ENCODE assay signal across 20 cellular contexts in genomic region chr2:70828115-70828514, GRCh38. TPM values are rescaled to one million over a fixed set of nuclear protein-coding genes. Genes with fewer than 3 reads are reported as not detected.
DNase-seq lines count a peak whose midpoint lies in the region; ATAC-seq and TF ChIP-seq lines count a peak whose summit lies in the region.
"Had no signal": no experiment of that assay in that cellular context is flagged by ENCODE, and none has a peak within 500 bp of the region (broad histone marks: within the 10 kb centered on the region; RNA-seq: fewer than 3 reads in every experiment).

No MANE protein-coding gene starts in this region.

- H3K4me3 Mint-ChIP-seq in H9, result no peak overlapping the region
- H3K4me3 Mint-ChIP-seq in activated CD8-positive, alpha-beta T cell treated with anti-CD3 and anti-CD28 coated beads, Interleukin-2, amount 10 ng/mL, durations not matched to agents 7 days and 5 days, result no peak overlapping the region
- H3K4me3 Mint-ChIP-seq: CD4-positive, CD25-positive, alpha-beta regulatory T cell had no signal

- H2AFZ ChIP-seq in H9 (ENCODE audit: low read length) (no peak overlapping the region), osteoblast (ENCODE audit: low read length) (no peak overlapping the region)

- H3K14ac ChIP-seq in H9 (ENCODE audit: insufficient read depth, low read length), result no peak overlapping the region

- H3K36me3 Mint-ChIP-seq in H9 (ENCODE audit: insufficient read depth in 1 of 3, low read depth in 3 of 3), result no peaks in the 10 kb centered on the region
- H3K36me3 Mint-ChIP-seq in activated CD8-positive, alpha-beta T cell treated with anti-CD3 and anti-CD28 coated beads, Interleukin-2, amount 10 ng/mL, durations not matched to agents 7 days and 5 days (ENCODE audit: low read depth), result no peaks in the 10 kb centered on the region
- H3K36me3 Mint-ChIP-seq: CD4-positive, CD25-positive, alpha-beta regulatory T cell had no signal

- no peak overlapping the region for H4K8ac ChIP-seq in H9 (replicated peaks; ENCODE audit: insufficient read length, low read depth, low read length)

- H3K27ac ChIP-seq in H9 (ENCODE audit: insufficient read length, low read depth, low read length) (no peak overlapping the region), osteoblast (ENCODE audit: low read depth, low read length) (no peak overlapping the region)
- H3K27ac ChIP-seq: RWPE1 had no signal

- no peak overlapping the region for H2BK15ac ChIP-seq in H9 (ENCODE audit: low read depth, low read length)

- no peak overlapping the region for H3T11ph ChIP-seq in H9 (ENCODE audit: low read length)

- peaks cover 16 to 20% of the 10 kb centered on the region in 2 experiments for H3K4me1 Mint-ChIP-seq in H9
- H3K4me1 Mint-ChIP-seq in activated CD8-positive, alpha-beta T cell treated with anti-CD3 and anti-CD28 coated beads, Interleukin-2, amount 10 ng/mL, durations not matched to agents 7 days and 5 days (ENCODE audit: low read depth), result peaks cover 14% of the 10 kb centered on the region
- H3K4me1 Mint-ChIP-seq: CD4-positive, CD25-positive, alpha-beta regulatory T cell had no signal

- H3K27me3 ChIP-seq in H9 (ENCODE audit: insufficient read depth, low read length) (no peaks in the 10 kb centered on the region), osteoblast (ENCODE audit: insufficient read depth, low read length) (peaks cover 8% of the 10 kb centered on the region)
- H3K27me3 ChIP-seq: BE2C had no signal

- H3K9me3 Mint-ChIP-seq in H9, result no peaks in the 10 kb centered on the region
- no peaks in the 10 kb centered on the region for H3K9me3 Mint-ChIP-seq in activated CD8-positive, alpha-beta T cell treated with anti-CD3 and anti-CD28 coated beads, Interleukin-2, amount 10 ng/mL, durations not matched to agents 7 days and 5 days (ENCODE audit: insufficient read depth)
- H3K9me3 Mint-ChIP-seq: CD4-positive, CD25-positive, alpha-beta regulatory T cell had no signal

- DNase-seq in NCI-H146 (lab: John Stamatoyannopoulos, UW) (peak; percentile 22), NCI-H146 treated with DMSO at 0.1 percent for 48 hours (lab: John Stamatoyannopoulos, UW; ENCODE audit: unreplicated experiment) (no peak), H9 (peak; percentile 51), dermis blood vessel endothelial cell (peak; percentile 32), osteoblast (ENCODE audit: insufficient read length, low spot score, missing footprints) (peak; percentile 14), H4 (ENCODE audit: low spot score) (no peak), NCI-H524 (lab: John Stamatoyannopoulos, UW) (no peak)
- no peak for DNase-seq in activated CD8-positive, alpha-beta T cell treated with anti-CD3 and anti-CD28 coated beads, Interleukin-2, amount 10 ng/mL, durations not matched to agents 7 days and 5 days
- DNase-seq: BE2C, DND-41, KG1, NCI-H2029 treated with DMSO at 0.1 percent for 48 hours, NCI-H748 treated with DMSO at 0.1 percent for 48 hours, T-helper 1 cell had no signal

- no peak overlapping the region for H2AK5ac ChIP-seq in H9 (ENCODE audit: insufficient read length, low read length)

- no peaks in the 10 kb centered on the region for H3K36me3 ChIP-seq in osteoblast (ENCODE audit: insufficient read depth, low read length)
- H3K36me3 ChIP-seq: BE2C had no signal

- no peak overlapping the region for H3K4ac ChIP-seq in H9 (ENCODE audit: low read depth, low read length)

- H3K4me3 ChIP-seq in osteoblast (ENCODE audit: insufficient read depth, low read length), result no peak overlapping the region

- no peak for TF ChIP-seq CTCF in H9 (conservative IDR thresholded peaks at IDR 0.05)
- no peak for TF ChIP-seq CTCF in osteoblast (IDR thresholded peaks at IDR 0.05; ENCODE audit: extremely low read depth, low read depth, low read length)

- H3K27me3 Mint-ChIP-seq in H9 (ENCODE audit: low read depth), result peaks cover 38% of the 10 kb centered on the region
- H3K27me3 Mint-ChIP-seq in activated CD8-positive, alpha-beta T cell treated with anti-CD3 and anti-CD28 coated beads, Interleukin-2, amount 10 ng/mL, durations not matched to agents 7 days and 5 days (ENCODE audit: low read depth), result no peaks in the 10 kb centered on the region

- peak overlapping the region; percentile 2 for H3K4me2 ChIP-seq in H9 (ENCODE audit: insufficient read depth, insufficient read length, low read length)
- no peak overlapping the region for H3K4me2 ChIP-seq in osteoblast (ENCODE audit: insufficient read depth, low read length)

- H3K9ac ChIP-seq in H9 (ENCODE audit: extremely low read depth, insufficient read length, low read length), result no peak overlapping the region

- ATAC-seq in activated CD8-positive, alpha-beta T cell treated with anti-CD3 and anti-CD28 coated beads, Interleukin-2, amount 10 ng/mL, durations not matched to agents 7 days and 5 days, result no peak
- ATAC-seq: HCT116, HepG2 had no signal

- no peak overlapping the region for H4K91ac ChIP-seq in H9 (ENCODE audit: insufficient read length, low read depth, low read length)

- no peak overlapping the region for H2BK12ac ChIP-seq in H9 (ENCODE audit: insufficient read length, low read depth, low read length)

- no peaks in the 10 kb centered on the region for H4K20me1 ChIP-seq in H9 (ENCODE audit: control insufficient read depth, insufficient read depth, insufficient read length)
- no peaks in the 10 kb centered on the region for H4K20me1 ChIP-seq in osteoblast (ENCODE audit: insufficient read depth, low read length)

- H3K79me2 ChIP-seq in H9 (ENCODE audit: insufficient read depth, low read length) (no peaks in the 10 kb centered on the region), osteoblast (ENCODE audit: insufficient read depth, low read length) (no peaks in the 10 kb centered on the region)

- H2BK120ac ChIP-seq in H9 (ENCODE audit: low read depth, low read length, poor library complexity, severe bottlenecking), result no peak overlapping the region

- H4K5ac ChIP-seq in H9 (ENCODE audit: insufficient read length, low read depth, low read length), result no peak overlapping the region

- POLR2A ChIA-PET in activated CD8-positive, alpha-beta T cell treated with anti-CD3 and anti-CD28 coated beads, Interleukin-2, amount 10 ng/mL, durations not matched to agents 7 days and 5 days (lab: Charles Lee), result no interaction called here

- H3K79me1 ChIP-seq in H9 (ENCODE audit: insufficient read depth, low read depth, low read length, poor library complexity, severe bottlenecking), result no peaks in the 10 kb centered on the region

- H3K4me1 ChIP-seq in H9 (ENCODE audit: insufficient read depth, low read length) (peaks cover 2% of the 10 kb centered on the region; the same call in 1 of the 2 replicates), osteoblast (ENCODE audit: insufficient read depth, low read length) (no peaks in the 10 kb centered on the region)
- H3K4me1 ChIP-seq: BE2C had no signal

- no CpG with 5 or more reads among the region's 5 CpGs for WGBS in H9 (ENCODE audit: extremely low coverage, insufficient read length, low lambda C conversion rate)

- no peaks in the 10 kb centered on the region for H3K23me2 ChIP-seq in H9 (ENCODE audit: insufficient read length, low read depth, low read length, poor library complexity, severe bottlenecking)

- H3K23ac ChIP-seq in H9 (ENCODE audit: insufficient read length, low read depth, low read length), result no peak overlapping the region

- no peak overlapping the region for H2BK20ac ChIP-seq in H9 (ENCODE audit: low read depth, low read length, poor library complexity, severe bottlenecking)

- H3K18ac ChIP-seq in H9 (ENCODE audit: insufficient read length, low read depth, low read length), result no peak overlapping the region

- CTCF ChIA-PET in activated CD8-positive, alpha-beta T cell treated with anti-CD3 and anti-CD28 coated beads, Interleukin-2, amount 10 ng/mL, durations not matched to agents 7 days and 5 days (lab: Charles Lee), result no interaction called here

- H3K56ac ChIP-seq in H9 (ENCODE audit: insufficient read length, low read depth, low read length), result no peak overlapping the region

- H3K27ac Mint-ChIP-seq in H9, result no peak overlapping the region; a peak in 1 of 7 replicates
- no peak overlapping the region for H3K27ac Mint-ChIP-seq in activated CD8-positive, alpha-beta T cell treated with anti-CD3 and anti-CD28 coated beads, Interleukin-2, amount 10 ng/mL, durations not matched to agents 7 days and 5 days
- H3K27ac Mint-ChIP-seq: CD4-positive, CD25-positive, alpha-beta regulatory T cell had no signal

- H3K9me3 ChIP-seq in H9 (ENCODE audit: control insufficient read depth, low read depth, low read length) (no peaks in the 10 kb centered on the region), osteoblast (ENCODE audit: low read depth, low read length) (no peaks in the 10 kb centered on the region)
- H3K9me3 ChIP-seq: BE2C had no signal

- H2BK5ac ChIP-seq in H9 (ENCODE audit: insufficient read length, low read length), result no peak overlapping the region

RNA-seq across cellular contexts. Expression of gene CD207, which starts 7.5 kb away (rescaled TPM):
- total RNA-seq in H9 (2021) (not detected in 2 replicates), dermis blood vessel endothelial cell (not detected in 2 replicates), osteoblast (not detected in 2 replicates)
- not detected in 2 replicates for total RNA-seq in H4 (2014; rRNA removed; shearing (Covaris generic))
- total RNA-seq in activated CD8-positive, alpha-beta T cell treated with anti-CD3 and anti-CD28 coated beads, Interleukin-2, amount 10 ng/mL, durations not matched to agents 7 days and 5 days, result not detected
- total RNA-seq: CD4-positive, CD25-positive, alpha-beta regulatory T cell; NCI-H460 had no signal

RNA-seq across cellular contexts. Expression of gene CLEC4F, which starts 7.7 kb away (rescaled TPM):
- total RNA-seq in H9 (2021) (not detected in 2 replicates), dermis blood vessel endothelial cell (0.09 and 0.34 TPM in 2 replicates), osteoblast (not detected in 2 replicates)
- total RNA-seq in H4 (2014; rRNA removed; shearing (Covaris generic)), result not detected in 2 replicates
- not detected for total RNA-seq in activated CD8-positive, alpha-beta T cell treated with anti-CD3 and anti-CD28 coated beads, Interleukin-2, amount 10 ng/mL, durations not matched to agents 7 days and 5 days
- total RNA-seq: CD4-positive, CD25-positive, alpha-beta regulatory T cell; NCI-H460 had no signal

RNA-seq across cellular contexts. Expression of gene FIGLA, which starts 37.7 kb away (rescaled TPM):
- total RNA-seq in H9 (2021), result not detected in 2 replicates
- total RNA-seq in dermis blood vessel endothelial cell, result not detected in 2 replicates
- total RNA-seq in osteoblast, result not detected in 2 replicates
- not detected in 2 replicates for total RNA-seq in H4 (2014; rRNA removed; shearing (Covaris generic))
- not detected for total RNA-seq in activated CD8-positive, alpha-beta T cell treated with anti-CD3 and anti-CD28 coated beads, Interleukin-2, amount 10 ng/mL, durations not matched to agents 7 days and 5 days
- total RNA-seq: CD4-positive, CD25-positive, alpha-beta regulatory T cell; G401; HepG2; NCI-H460 had no signal

Comparison
In these comparisons a context has a peak if more than half of its experiments do, and no peak if none do; other contexts are left out.
1. DNase-seq: peak in NCI-H146 (single experiment), H9 (single experiment), dermis blood vessel endothelial cell (single experiment) and osteoblast (single experiment); none in NCI-H146 treated with DMSO at 0.1 percent for 48 hours (single experiment), H4 (single experiment), NCI-H524 (0 of 2) and activated CD8-positive, alpha-beta T cell treated with anti-CD3 and anti-CD28 coated beads, Interleukin-2, amount 10 ng/mL, durations not matched to agents 7 days and 5 days (single experiment).